In the genomic region with DNA sequence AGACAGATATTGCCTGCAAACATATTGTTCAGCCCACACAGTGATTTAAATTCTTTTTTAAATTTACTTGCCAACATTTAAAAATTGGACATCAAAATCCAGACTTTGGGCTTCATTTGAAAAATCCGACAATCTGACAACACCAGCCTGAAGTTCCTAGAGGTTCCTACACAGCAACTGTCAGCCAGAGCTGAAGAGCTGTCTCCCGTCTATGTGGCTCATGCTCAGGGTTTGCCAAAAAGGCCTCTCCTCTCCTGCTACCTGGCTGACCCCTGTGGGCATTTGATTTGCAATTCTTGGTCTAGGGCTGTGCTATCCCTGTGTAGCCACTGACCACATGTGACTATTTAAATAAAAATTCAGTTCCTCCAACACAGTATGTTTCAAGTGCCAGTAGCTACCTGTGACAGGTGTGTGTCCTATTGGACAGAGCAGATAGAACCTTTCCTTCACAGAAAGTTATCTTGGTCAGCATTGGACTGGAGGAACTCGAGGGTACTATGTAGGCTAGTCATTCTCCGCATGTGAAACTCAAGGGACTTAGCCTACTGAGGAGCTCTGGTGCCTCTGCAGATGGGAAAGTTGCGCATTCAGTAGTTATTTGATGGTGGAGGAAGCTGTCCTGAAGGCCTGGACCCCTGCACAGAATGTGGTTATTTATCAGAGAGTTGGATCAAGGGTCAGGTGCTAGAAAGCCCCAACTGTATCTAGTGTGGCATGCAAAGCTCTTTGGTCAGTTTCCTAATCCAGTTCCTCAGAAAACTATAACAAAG, we compare ENCODE assay signal across 8 cellular contexts. TPM values are rescaled to one million over a fixed set of nuclear protein-coding genes. Genes with fewer than 3 reads are reported as not detected.
DNase-seq lines count a peak whose midpoint lies in the region; ATAC-seq and TF ChIP-seq lines count a peak whose summit lies in the region.
"Had no signal": no experiment of that assay in that cellular context is flagged by ENCODE, and none has a peak within 500 bp of the region (broad histone marks: within the 10 kb centered on the region; RNA-seq: fewer than 3 reads in every experiment).

No MANE protein-coding gene starts in this region.

- H3K4me3 ChIP-seq in GM08714 (ENCODE audit: low read length): peak overlapping the region; percentile 25; the same call in 1 of the 2 replicates
- no peak overlapping the region; the same call in 1 of the 2 replicates for H3K4me3 ChIP-seq in PC-9
- H3K4me3 ChIP-seq in skeletal muscle tissue (ENCODE audit: low read length in 3 of 3): no peak overlapping the region

- peaks cover 10% of the 10 kb centered on the region; the same call in 1 of the 2 replicates for H3K36me3 ChIP-seq in PC-9 (ENCODE audit: low read depth)
- peaks cover 0 to 1% (median 0%) of the 10 kb centered on the region in 3 donors for H3K36me3 ChIP-seq in skeletal muscle tissue (ENCODE audit: control insufficient read depth in 3 of 3, insufficient read depth in 3 of 3, low read length in 3 of 3)

- H3K27me3 ChIP-seq in PC-9 (ENCODE audit: insufficient read depth, low read depth) (no peaks in the 10 kb centered on the region), skeletal muscle tissue (ENCODE audit: control insufficient read depth in 3 of 3, insufficient read depth in 3 of 3, low read length in 3 of 3) (no peaks in the 10 kb centered on the region)

- H3K9me3 ChIP-seq in PC-9 (ENCODE audit: insufficient read depth, low read depth) (no peaks in the 10 kb centered on the region), skeletal muscle tissue (ENCODE audit: control insufficient read depth in 3 of 3, low read length in 3 of 3) (no peaks in the 10 kb centered on the region)

- peaks cover 67% of the 10 kb centered on the region for H3F3A ChIP-seq in PC-9 (ENCODE audit: insufficient read depth, low read depth)

- H3K9ac ChIP-seq in skeletal muscle tissue (ENCODE audit: low read depth in 1 of 3, low read length in 3 of 3): peak overlapping the region in 1 of 3 donors; percentile 33

- H3K4me1 ChIP-seq in PC-9 (replicated peaks; ENCODE audit: insufficient read depth) (peaks cover 77% of the 10 kb centered on the region), skeletal muscle tissue (ENCODE audit: control insufficient read depth in 3 of 3, insufficient read depth in 3 of 3, low read length in 3 of 3) (peaks cover 47 to 77% (median 61%) of the 10 kb centered on the region in 3 donors)

- POLR2A ChIA-PET in PC-9 (lab: Charles Lee; ENCODE audit: unreplicated experiment): interaction anchor here (0.6 kb wide), 1 partner anchor 73 kb away, joined by 4 read pairs; no protein-coding TSS in a partner anchor

- DNase-seq in PC-9: no peak
- no peak for DNase-seq in epithelial cell of prostate (ENCODE audit: low read depth, low spot score)
- no peak for DNase-seq in SW480 (ENCODE audit: low spot score)
- no peak for DNase-seq in stimulated activated CD4-positive, alpha-beta T cell treated with anti-CD3 and anti-CD28 coated beads, Interleukin-2, amount 100 ng/mL, for 48 hours
- DNase-seq: SW 1271 had no signal

- peak overlapping the region; percentile 96 for H3K4me2 ChIP-seq in PC-9

- ATAC-seq in GM19324 (IDR thresholded peaks at IDR 0.05; ENCODE audit: low FRiP score, unreplicated experiment): no peak

- intact Hi-C loops in PC-9 (cut with micrococcal nuclease; ENCODE audit: unreplicated experiment): loop anchor here (5.0 kb wide), 2 partner anchors 49 to 399 kb away; no protein-coding TSS in a partner anchor

- BruUV-seq in PC-9 (replicated peaks; lab: Mats Ljungman, UMichigan): no TSS peak

- H3K27ac ChIP-seq in PC-9 (peak overlapping the region; percentile 99), epithelial cell of prostate (peak overlapping the region; percentile 97), skeletal muscle tissue (ENCODE audit: low read depth, low read length) (peak overlapping the region; percentile 81)

- H2AFZ ChIP-seq in PC-9: no peak overlapping the region

- H3K9me2 ChIP-seq in PC-9 (ENCODE audit: insufficient read depth): no peaks in the 10 kb centered on the region

- TF ChIP-seq CTCF in PC-9 (conservative IDR thresholded peaks at IDR 0.05): no peak

- peaks cover 71% of the 10 kb centered on the region for H3K79me2 ChIP-seq in PC-9 (ENCODE audit: low read depth)

- no peaks in the 10 kb centered on the region; the same call in 1 of the 2 replicates for H4K20me1 ChIP-seq in PC-9 (ENCODE audit: insufficient read depth)

- CTCF ChIA-PET in PC-9 (lab: Charles Lee): no interaction called here

RNA-seq across cellular contexts. Expression of a gene that starts 2.7 kb away (rescaled TPM):
- total RNA-seq in PC-9 (2021) (32.2 and 51.7 TPM in 2 replicates), skeletal muscle tissue (23.5 TPM)

RNA-seq across cellular contexts. Expression of a gene that starts 3.1 kb away (rescaled TPM):
- 11.8 and 14.6 TPM in 2 replicates for total RNA-seq in PC-9 (2021)
- 10.4 TPM for total RNA-seq in skeletal muscle tissue
